In genomic region chr1:200486634-200487033, GRCh38 we compare ENCODE assay signal across 2 cellular contexts.
TF ChIP-seq lines count a peak whose summit lies in the region.

No MANE protein-coding gene starts in this region.

TF ChIP-seq in IMR-90, 13 proteins besides CTCF, POLR2A, EP300 and RAD21:
- TF ChIP-seq MAFK (IDR thresholded peaks at IDR 0.05; ENCODE audit: low read depth, low read length), result no peak
- no peak for TF ChIP-seq SMC3 (IDR thresholded peaks at IDR 0.05; ENCODE audit: low read depth, low read length)
- no peak for TF ChIP-seq RFX5 (IDR thresholded peaks at IDR 0.05; ENCODE audit: low read depth, low read length)
- TF ChIP-seq MXI1 (IDR thresholded peaks at IDR 0.05; ENCODE audit: borderline replicate concordance, low read depth, low read length), result no peak
- TF ChIP-seq CHD1 (IDR thresholded peaks at IDR 0.05; ENCODE audit: low read depth, low read length), result no peak
- no peak for TF ChIP-seq ELK1 (IDR thresholded peaks at IDR 0.05; ENCODE audit: borderline replicate concordance, low read depth, low read length)
- no peak for TF ChIP-seq USF2 (IDR thresholded peaks at IDR 0.05; ENCODE audit: low read depth, low read length)
- TF ChIP-seq CEBPB (IDR thresholded peaks at IDR 0.05; ENCODE audit: low read depth, low read length), result no peak
- no peak for TF ChIP-seq BHLHE40 (IDR thresholded peaks at IDR 0.05; ENCODE audit: low read depth, low read length)
- no peak for TF ChIP-seq FOS (IDR thresholded peaks at IDR 0.05; ENCODE audit: low read depth, low read length)
- TF ChIP-seq RCOR1 (IDR thresholded peaks at IDR 0.05; ENCODE audit: insufficient replicate concordance, low read length), result no peak
- TF ChIP-seq NFE2L2 (IDR thresholded peaks at IDR 0.05; ENCODE audit: low read depth, low read length), result no peak
- TF ChIP-seq MAZ (IDR thresholded peaks at IDR 0.05; ENCODE audit: borderline replicate concordance, low read depth, low read length), result no peak

TF ChIP-seq in GM12878, 131 proteins besides CTCF, POLR2A, EP300 and RAD21:
- TF ChIP-seq IKZF1 (conservative IDR thresholded peaks at IDR 0.05) (0 out of 2 replicates have a peak, but pooled peaks have one; percentile 27), NR2F1 (conservative IDR thresholded peaks at IDR 0.05) (no peak), ZBTB4 (CRISPR knock-in tag; IDR thresholded peaks at IDR 0.05) (no peak), EED (IDR thresholded peaks at IDR 0.05; ENCODE audit: low read depth) (0 out of 2 replicates have a peak, but pooled peaks have one; percentile 19), CREM (IDR thresholded peaks at IDR 0.05; ENCODE audit: low read depth) (0 out of 2 replicates have a peak, but pooled peaks have one; percentile 26), CEBPB (IDR thresholded peaks at IDR 0.05; ENCODE audit: borderline replicate concordance in 1 of 2, low read depth in 2 of 2, low read length in 2 of 2) (no peak), SPI1 (IDR thresholded peaks at IDR 0.05; ENCODE audit: borderline replicate concordance, insufficient read depth, low read depth, low read length) (peak; percentile 33; the same call in 1 of the 2 replicates), ESRRA (IDR thresholded peaks at IDR 0.05; ENCODE audit: low read length) (no peak), CREB1 (IDR thresholded peaks at IDR 0.05; ENCODE audit: low read depth) (peak; percentile 66; the same call in 1 of the 2 replicates)
